ENCODE assay signal across 10 cellular contexts in genomic region chr19:50639121-50640112, GRCh38. TPM values are rescaled to one million over a fixed set of nuclear protein-coding genes. Genes with fewer than 3 reads are reported as not detected.
A peak's percentile ranks its signal among the peaks of the same experiment; 100 is the strongest.
DNase-seq lines count a peak whose midpoint lies in the region; FAIRE-seq and TF ChIP-seq lines count a peak whose summit lies in the region.
"Had no signal": no experiment of that assay in that cellular context is flagged by ENCODE, and none has a peak within 500 bp of the region (broad histone marks: within the 10 kb centered on the region; RNA-seq: fewer than 3 reads in every experiment).

A gene with protein sequence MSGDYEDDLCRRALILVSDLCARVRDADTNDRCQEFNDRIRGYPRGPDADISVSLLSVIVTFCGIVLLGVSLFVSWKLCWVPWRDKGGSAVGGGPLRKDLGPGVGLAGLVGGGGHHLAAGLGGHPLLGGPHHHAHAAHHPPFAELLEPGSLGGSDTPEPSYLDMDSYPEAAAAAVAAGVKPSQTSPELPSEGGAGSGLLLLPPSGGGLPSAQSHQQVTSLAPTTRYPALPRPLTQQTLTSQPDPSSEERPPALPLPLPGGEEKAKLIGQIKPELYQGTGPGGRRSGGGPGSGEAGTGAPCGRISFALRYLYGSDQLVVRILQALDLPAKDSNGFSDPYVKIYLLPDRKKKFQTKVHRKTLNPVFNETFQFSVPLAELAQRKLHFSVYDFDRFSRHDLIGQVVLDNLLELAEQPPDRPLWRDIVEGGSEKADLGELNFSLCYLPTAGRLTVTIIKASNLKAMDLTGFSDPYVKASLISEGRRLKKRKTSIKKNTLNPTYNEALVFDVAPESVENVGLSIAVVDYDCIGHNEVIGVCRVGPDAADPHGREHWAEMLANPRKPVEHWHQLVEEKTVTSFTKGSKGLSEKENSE (minus strand): TSS chr19:50639881. CDS start chr19:50637411, 2,470 bp downstream.

- no peaks in the 10 kb centered on the region for H3K36me3 Mint-ChIP-seq in astrocyte (ENCODE audit: low read depth, unreplicated experiment)

- no peaks in the 10 kb centered on the region for H3K4me1 Mint-ChIP-seq in astrocyte (ENCODE audit: low read depth, unreplicated experiment)

- peaks cover 17% of the 10 kb centered on the region for H3K27me3 ChIP-seq in NT2/D1 (ENCODE audit: insufficient read depth, insufficient read length)
- H3K27me3 ChIP-seq in astrocyte (ENCODE audit: insufficient read depth, low read length), result peaks cover 7% of the 10 kb centered on the region
- H3K27me3 ChIP-seq in iPS-20b (ENCODE audit: insufficient read depth, low read length), result peaks cover 29% of the 10 kb centered on the region
- peaks cover 28% of the 10 kb centered on the region for H3K27me3 ChIP-seq in colonic mucosa

- intact Hi-C loops in OCI-LY7 (cut with micrococcal nuclease; ENCODE audit: unreplicated experiment), result no loop called here
- intact Hi-C loops in colonic mucosa (cut with DNase I), result no loop called here

- H3K27me3 Mint-ChIP-seq in astrocyte (ENCODE audit: low read depth, unreplicated experiment), result no peaks in the 10 kb centered on the region

- H3K27ac ChIP-seq in astrocyte (ENCODE audit: low read depth, low read length) (no peak within 1 kb of the TSS), iPS-20b (ENCODE audit: low read length) (no peak within 1 kb of the TSS), OCI-LY7 (ENCODE audit: low read depth, low read length, poor library complexity, severe bottlenecking) (no peak within 1 kb of the TSS), colonic mucosa (no peak within 1 kb of the TSS)

- no peak within 1 kb of the TSS for H2AFZ ChIP-seq in astrocyte (ENCODE audit: low read depth, low read length)
- H2AFZ ChIP-seq in OCI-LY7 (ENCODE audit: low read length), result no peak within 1 kb of the TSS

- peaks cover 35% of the 10 kb centered on the region for H3K9me3 Mint-ChIP-seq in astrocyte (ENCODE audit: unreplicated experiment)

- H3K79me2 ChIP-seq in astrocyte (ENCODE audit: insufficient read depth, low read length) (no peaks in the 10 kb centered on the region), OCI-LY7 (ENCODE audit: insufficient read depth, low read depth, low read length) (no peaks in the 10 kb centered on the region)

- H3K4me3 Mint-ChIP-seq in astrocyte (ENCODE audit: unreplicated experiment), result no peak within 1 kb of the TSS

- TF ChIP-seq CTCF in astrocyte (IDR thresholded peaks at IDR 0.05; ENCODE audit: insufficient read depth, low read depth, low read length) (no peak), OCI-LY7 (conservative IDR thresholded peaks at IDR 0.05; ENCODE audit: low read length) (no peak), colonic mucosa (IDR thresholded peaks at IDR 0.05) (no peak)

- H3K9me3 ChIP-seq in NT2/D1 (ENCODE audit: insufficient read depth, low read length) (peaks cover 6% of the 10 kb centered on the region; the same call in 1 of the 2 replicates), astrocyte (ENCODE audit: insufficient read depth, low read depth, low read length) (no peaks in the 10 kb centered on the region), iPS-20b (ENCODE audit: insufficient read depth, low read depth, low read length) (peaks cover 56% of the 10 kb centered on the region), OCI-LY7 (ENCODE audit: low read length) (no peaks in the 10 kb centered on the region), colonic mucosa (no peaks in the 10 kb centered on the region)

- H3K9me2 ChIP-seq in OCI-LY7 (ENCODE audit: insufficient read depth, low read length), result no peaks in the 10 kb centered on the region

- H3K9ac ChIP-seq in NT2/D1 (ENCODE audit: insufficient read length, low read depth) (peak within 1 kb of the TSS; percentile 79), astrocyte (ENCODE audit: low read length) (no peak within 1 kb of the TSS), iPS-20b (ENCODE audit: low read depth, low read length) (peak within 1 kb of the TSS; percentile 69; the same call in 1 of the 2 replicates), colonic mucosa (ENCODE audit: low read depth in 2 of 2, low read length in 2 of 2) (no peak within 1 kb of the TSS)

- POLR2A ChIA-PET in OCI-LY7 (lab: Charles Lee), result no interaction called here

- DNase-seq in DMS153 (lab: John Stamatoyannopoulos, UW), result peak; percentile 23
- no peak for DNase-seq in DMS153 treated with DMSO at 0.1 percent for 48 hours (lab: John Stamatoyannopoulos, UW; ENCODE audit: unreplicated experiment)
- DNase-seq in NT2/D1 (ENCODE audit: low read depth, low spot score), result no peak
- DNase-seq in astrocyte (ENCODE audit: low read depth), result no peak
- peak; percentile 49 for DNase-seq in stimulated activated CD4-positive, alpha-beta T cell treated with anti-CD3 and anti-CD28 coated beads, Interleukin-12 subunit alpha, Interleukin-12 subunit beta, amount 100 ng/mL, for 4 hours
- DNase-seq in OCI-LY7 (ENCODE audit: low spot score), result no peak
- DNase-seq in colonic mucosa, result no peak

- H3K4me3 ChIP-seq in NT2/D1 (ENCODE audit: insufficient read length, low read depth) (peak within 1 kb of the TSS; percentile 75), astrocyte (ENCODE audit: insufficient read depth, low read depth, low read length) (peak within 1 kb of the TSS; percentile 42), iPS-20b (ENCODE audit: low read length) (peak within 1 kb of the TSS; percentile 75), OCI-LY7 (ENCODE audit: low read depth, low read length, poor library complexity, severe bottlenecking) (no peak within 1 kb of the TSS), colonic mucosa (no peak within 1 kb of the TSS)

- H3K4me1 ChIP-seq in NT2/D1 (ENCODE audit: insufficient read depth, insufficient read length) (no peaks in the 10 kb centered on the region), astrocyte (ENCODE audit: insufficient read depth, low read length) (no peaks in the 10 kb centered on the region), iPS-20b (ENCODE audit: insufficient read depth, low read length) (no peaks in the 10 kb centered on the region), OCI-LY7 (ENCODE audit: insufficient read depth, low read length, poor library complexity, severe bottlenecking) (no peaks in the 10 kb centered on the region), colonic mucosa (no peaks in the 10 kb centered on the region)

- H4K20me1 ChIP-seq in astrocyte (ENCODE audit: insufficient read depth, low read length), result no peaks in the 10 kb centered on the region
- no peaks in the 10 kb centered on the region for H4K20me1 ChIP-seq in OCI-LY7 (ENCODE audit: insufficient read depth, low read length)

- peak within 1 kb of the TSS; percentile 72 for H3K4me2 ChIP-seq in astrocyte (ENCODE audit: low read length)
- H3K4me2 ChIP-seq in OCI-LY7 (ENCODE audit: low read length), result no peak within 1 kb of the TSS

- CTCF ChIA-PET in OCI-LY7 (lab: Charles Lee; ENCODE audit: unreplicated experiment), result no interaction called here

- BruUV-seq in OCI-LY7 (replicated peaks; lab: Mats Ljungman, UMichigan), result no TSS peak

- FAIRE-seq in astrocyte (lab: Jason Lieb, UNC), result no peak
- FAIRE-seq: A204.1, TTC549 had no signal

- H3K36me3 ChIP-seq in NT2/D1 (ENCODE audit: insufficient read depth, insufficient read length, low read length), result no peaks in the 10 kb centered on the region
- H3K36me3 ChIP-seq in astrocyte (ENCODE audit: insufficient read depth, low read length), result no peaks in the 10 kb centered on the region
- no peaks in the 10 kb centered on the region for H3K36me3 ChIP-seq in iPS-20b (ENCODE audit: insufficient read depth, low read depth, low read length)
- H3K36me3 ChIP-seq in OCI-LY7 (ENCODE audit: insufficient read depth, low read length), result no peaks in the 10 kb centered on the region
- no peaks in the 10 kb centered on the region for H3K36me3 ChIP-seq in colonic mucosa

- no peak within 1 kb of the TSS for H3K27ac Mint-ChIP-seq in astrocyte (ENCODE audit: unreplicated experiment)

RNA-seq across cellular contexts. Expression of the gene that starts here (rescaled TPM):
- not detected in 2 replicates for total RNA-seq in astrocyte
- total RNA-seq in OCI-LY7 (2014; rRNA removed; shearing (Covaris generic)), result 0.16 TPM in 1 of 2 replicates, not detected in the other
- total RNA-seq in OCI-LY7 (2022), result 0.17 and 0.33 TPM in 2 replicates
- total RNA-seq in colonic mucosa, result under 1 TPM in 1 of 2 donors, not detected in 1; 0.13 TPM

Comparison
In these comparisons a context has a peak if more than half of its experiments do, and no peak if none do; other contexts are left out.
1. DNase-seq: peak in DMS153 (single experiment) and stimulated activated CD4-positive, alpha-beta T cell treated with anti-CD3 and anti-CD28 coated beads, Interleukin-12 subunit alpha, Interleukin-12 subunit beta, amount 100 ng/mL, for 4 hours (single experiment); none in DMS153 treated with DMSO at 0.1 percent for 48 hours (single experiment), NT2/D1 (single experiment), astrocyte (single experiment), OCI-LY7 (single experiment) and colonic mucosa (single experiment).
2. H3K4me3 ChIP-seq: peak in NT2/D1 (single experiment), astrocyte (single experiment) and iPS-20b (single experiment); none in OCI-LY7 (single experiment) and colonic mucosa (single experiment).
3. H3K9ac ChIP-seq: peak in NT2/D1 (single experiment) and iPS-20b (single experiment); none in astrocyte (single experiment) and colonic mucosa (0 of 2).